In the genomic region with DNA sequence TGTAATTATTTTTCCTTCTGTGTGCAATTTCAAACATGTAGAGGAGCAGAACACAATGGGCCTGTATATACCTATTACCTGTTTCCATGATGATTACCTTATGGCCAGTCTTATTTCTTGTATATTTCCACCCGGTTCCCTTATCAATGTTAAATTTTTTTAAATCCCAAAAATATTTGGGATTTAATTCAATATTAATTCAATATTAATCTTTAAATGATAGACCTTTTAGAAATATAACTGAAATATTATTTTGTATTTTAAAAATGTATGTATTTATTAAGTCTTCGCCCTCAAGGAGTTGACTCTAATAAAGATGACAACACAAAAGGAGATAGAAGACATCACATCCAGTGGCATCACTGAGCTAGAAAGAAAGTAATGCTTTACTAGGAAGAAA, we compare ENCODE assay signal across 18 cellular contexts. TPM values are rescaled to one million over a fixed set of nuclear protein-coding genes. Genes with fewer than 3 reads are reported as not detected.
DNase-seq lines count a peak whose midpoint lies in the region; ATAC-seq and TF ChIP-seq lines count a peak whose summit lies in the region.
"Had no signal": no experiment of that assay in that cellular context is flagged by ENCODE, and none has a peak within 500 bp of the region (broad histone marks: within the 10 kb centered on the region; RNA-seq: fewer than 3 reads in every experiment).

No MANE protein-coding gene starts in this region.

- H3K4me3 Mint-ChIP-seq in WTC11 (no peak overlapping the region), neural crest cell (no peak overlapping the region)
- H3K4me3 Mint-ChIP-seq: B cell; CD4-positive, alpha-beta T cell; CD8-positive, alpha-beta T cell had no signal

- peaks cover 17% of the 10 kb centered on the region for H3K36me3 Mint-ChIP-seq in WTC11
- no peaks in the 10 kb centered on the region for H3K36me3 Mint-ChIP-seq in neural crest cell (ENCODE audit: low read depth)
- H3K36me3 Mint-ChIP-seq: CD8-positive, alpha-beta T cell had no signal

- 0 out of 2 replicates have a peak overlapping the region, but pooled peaks have one; percentile 2 for H3K4me2 ChIP-seq in PC-9
- H3K4me2 ChIP-seq: A549; BLaER1 treated with 17β-estradiol and CSF1 and Interleukin-3, amounts not matched to agents 10 nM and 100 nM had no signal

- H3K9me3 Mint-ChIP-seq in WTC11 (peaks cover 51% of the 10 kb centered on the region), neural crest cell (peaks cover 7% of the 10 kb centered on the region)
- H3K9me3 Mint-ChIP-seq: CD4-positive, alpha-beta T cell; CD8-positive, alpha-beta T cell had no signal

- no peak overlapping the region for H2AFZ ChIP-seq in PC-9

- H3F3A ChIP-seq in PC-9 (ENCODE audit: insufficient read depth, low read depth) = no peaks in the 10 kb centered on the region

- intact Hi-C loops in PC-9 (cut with micrococcal nuclease; ENCODE audit: unreplicated experiment) = no loop called here

- TF ChIP-seq CTCF in PC-9 (conservative IDR thresholded peaks at IDR 0.05) (no peak), WTC11 (IDR thresholded peaks at IDR 0.05) (no peak), neural crest cell (conservative IDR thresholded peaks at IDR 0.05) (no peak)

- H3K4me1 Mint-ChIP-seq in WTC11 = no peaks in the 10 kb centered on the region
- H3K4me1 Mint-ChIP-seq in neural crest cell = no peaks in the 10 kb centered on the region
- H3K4me1 Mint-ChIP-seq: B cell had no signal

- H3K4me3 ChIP-seq in PC-9 = no peak overlapping the region
- H3K4me3 ChIP-seq: A549; BLaER1 treated with 17β-estradiol and CSF1 and Interleukin-3, amounts not matched to agents 10 nM and 100 nM had no signal

- no peaks in the 10 kb centered on the region for H3K27me3 ChIP-seq in PC-9 (ENCODE audit: insufficient read depth, low read depth)
- H3K27me3 ChIP-seq: BLaER1 treated with 17β-estradiol and CSF1 and Interleukin-3, amounts not matched to agents 10 nM and 100 nM had no signal

- H3K9me2 ChIP-seq in PC-9 (ENCODE audit: insufficient read depth) = no peaks in the 10 kb centered on the region

- H3K27ac ChIP-seq in PC-9 = no peak overlapping the region
- H3K27ac ChIP-seq: 22Rv1; A549; BLaER1 treated with 17β-estradiol and CSF1 and Interleukin-3, amounts not matched to agents 10 nM and 100 nM; C4-2B had no signal

- no peaks in the 10 kb centered on the region for H3K9me3 ChIP-seq in PC-9 (ENCODE audit: insufficient read depth, low read depth)
- H3K9me3 ChIP-seq: A549, Caco-2 had no signal

- H3K27me3 Mint-ChIP-seq in WTC11 (ENCODE audit: low read depth) = peaks cover 4% of the 10 kb centered on the region; the same call in 1 of the 2 replicates
- H3K27me3 Mint-ChIP-seq in neural crest cell (ENCODE audit: low read depth) = peaks cover 16% of the 10 kb centered on the region

- ATAC-seq in WTC11 = no peak
- ATAC-seq in HG02840 (IDR thresholded peaks at IDR 0.05; ENCODE audit: low FRiP score, unreplicated experiment) = no peak
- ATAC-seq: A549; CD8-positive, alpha-beta T cell had no signal

- CTCF ChIA-PET in PC-9 (lab: Charles Lee) (no interaction called here), WTC11 (lab: Charles Lee) (interaction anchor here (1.2 kb wide), 1 partner anchor 26 kb away, joined by 3 read pairs; no protein-coding TSS in a partner anchor)

- DNase-seq in PC-9 = no peak
- DNase-seq in WTC11 (ENCODE audit: low spot score) = no peak
- no peak for DNase-seq in neural crest cell (ENCODE audit: low read depth, low spot score)
- no peak for DNase-seq in activated naive CD4-positive, alpha-beta T cell treated with anti-CD3 and anti-CD28 coated beads, Interleukin-2, amount 50 U/mL, for 16 hours
- DNase-seq: AML-193; Caco-2; Calu3; CD4-positive, alpha-beta T cell; CD8-positive, alpha-beta T cell; DMS79 treated with DMSO at 0.1 percent for 48 hours; GF-D8 had no signal

- POLR2A ChIA-PET in PC-9 (lab: Charles Lee; ENCODE audit: unreplicated experiment) (no interaction called here), WTC11 (lab: Charles Lee) (no interaction called here)

- no peaks in the 10 kb centered on the region for H3K36me3 ChIP-seq in PC-9 (ENCODE audit: low read depth)
- H3K36me3 ChIP-seq: BLaER1 treated with 17β-estradiol and CSF1 and Interleukin-3, amounts not matched to agents 10 nM and 100 nM had no signal

- H3K27ac Mint-ChIP-seq in WTC11 (no peak overlapping the region), neural crest cell (ENCODE audit: unreplicated experiment) (peak overlapping the region; percentile 28)
- H3K27ac Mint-ChIP-seq: B cell; CD4-positive, alpha-beta T cell; CD8-positive, alpha-beta T cell had no signal

- no TSS peak for BruUV-seq in PC-9 (replicated peaks; lab: Mats Ljungman, UMichigan)

- no peaks in the 10 kb centered on the region for H3K4me1 ChIP-seq in PC-9 (replicated peaks; ENCODE audit: insufficient read depth)
- H3K4me1 ChIP-seq: A549; BLaER1 treated with 17β-estradiol and CSF1 and Interleukin-3, amounts not matched to agents 10 nM and 100 nM; Caco-2 had no signal

- no peaks in the 10 kb centered on the region for H3K79me2 ChIP-seq in PC-9 (ENCODE audit: low read depth)

- H4K20me1 ChIP-seq in PC-9 (ENCODE audit: insufficient read depth) = no peaks in the 10 kb centered on the region
- H4K20me1 ChIP-seq: BLaER1 treated with 17β-estradiol and CSF1 and Interleukin-3, amounts not matched to agents 10 nM and 100 nM had no signal

TF ChIP-seq in WTC11, 78 proteins besides CTCF, POLR2A, EP300 and RAD21:
- TF ChIP-seq CBFB (CRISPR knock-in tag; IDR thresholded peaks at IDR 0.05; ENCODE audit: low read depth) (no peak), HMGA2 (CRISPR knock-in tag; IDR thresholded peaks at IDR 0.05) (peak; percentile 93)

RNA-seq across cellular contexts. Expression of gene KRT6C, which starts 0.6 kb away (rescaled TPM):
- total RNA-seq in PC-9 (2021) (not detected in 2 replicates), WTC11 (2021) (not detected in 3 replicates), neural crest cell (not detected in 2 replicates)
- total RNA-seq: A172; B cell; Caco-2; Calu3; CD4-positive, alpha-beta T cell; CD8-positive, alpha-beta T cell had no signal

RNA-seq across cellular contexts. Expression of gene KRT6A, which starts 18.8 kb away (rescaled TPM):
- 55.9 and 87.5 TPM in 2 replicates for total RNA-seq in PC-9 (2021)
- not detected in 3 replicates for total RNA-seq in WTC11 (2021)
- total RNA-seq in neural crest cell = not detected in 2 replicates
- total RNA-seq: A172; B cell; CD4-positive, alpha-beta T cell; CD8-positive, alpha-beta T cell had no signal

RNA-seq across cellular contexts. Expression of gene KRT6B, which starts 22.3 kb away (rescaled TPM):
- total RNA-seq in PC-9 (2021) = 0.98 and 1.1 TPM in 2 replicates
- total RNA-seq in WTC11 (2021) = not detected in 3 replicates
- total RNA-seq in neural crest cell = not detected in 2 replicates
- total RNA-seq: A172; B cell; Caco-2; CD4-positive, alpha-beta T cell; CD8-positive, alpha-beta T cell had no signal

RNA-seq across cellular contexts. Expression of gene KRT75, which starts 40.0 kb away (rescaled TPM):
- total RNA-seq in PC-9 (2021) (not detected in 2 replicates), WTC11 (2021) (not detected in 3 replicates), neural crest cell (not detected in 2 replicates)
- total RNA-seq: A172; B cell; Caco-2; Calu3; CD4-positive, alpha-beta T cell; CD8-positive, alpha-beta T cell had no signal

RNA-seq across cellular contexts. Expression of gene KRT5, which starts 46.0 kb away (rescaled TPM):
- total RNA-seq in PC-9 (2021) = 89.7 and 134 TPM in 2 replicates
- total RNA-seq in WTC11 (2021) = not detected in 3 replicates
- not detected in 2 replicates for total RNA-seq in neural crest cell
- total RNA-seq: B cell; CD8-positive, alpha-beta T cell had no signal

Comparison
In these comparisons a context has a peak if more than half of its experiments do, and no peak if none do; other contexts are left out.
1. RNA of gene KRT6A, which starts 18.8 kb away (total RNA-seq): 55.9 to 87.5 TPM in PC-9; not detected in WTC11 and not detected in neural crest cell; every median in the first group is over 10 times any median in the second.